In genomic region chr2:221111739-221112138, GRCh38 we compare ENCODE assay signal across 7 cellular contexts.
"Had no signal": no experiment of that assay in that cellular context is flagged by ENCODE, and none has a peak within 500 bp of the region (broad histone marks: within the 10 kb centered on the region; RNA-seq: fewer than 3 reads in every experiment).

No MANE protein-coding gene starts in this region.

- H3K27ac ChIP-seq: HL-60 had no signal

- DNase-seq: GOT3, H7, HFFc6 had no signal

- ATAC-seq: HCT116, HepG2 had no signal

- FAIRE-seq: HepG2 had no signal

- H3K4me3 ChIP-seq: HAP-1 had no signal

- H3K4me1 ChIP-seq: HAP-1 had no signal
